ENCODE assay signal across 1 cellular context in the genomic region with DNA sequence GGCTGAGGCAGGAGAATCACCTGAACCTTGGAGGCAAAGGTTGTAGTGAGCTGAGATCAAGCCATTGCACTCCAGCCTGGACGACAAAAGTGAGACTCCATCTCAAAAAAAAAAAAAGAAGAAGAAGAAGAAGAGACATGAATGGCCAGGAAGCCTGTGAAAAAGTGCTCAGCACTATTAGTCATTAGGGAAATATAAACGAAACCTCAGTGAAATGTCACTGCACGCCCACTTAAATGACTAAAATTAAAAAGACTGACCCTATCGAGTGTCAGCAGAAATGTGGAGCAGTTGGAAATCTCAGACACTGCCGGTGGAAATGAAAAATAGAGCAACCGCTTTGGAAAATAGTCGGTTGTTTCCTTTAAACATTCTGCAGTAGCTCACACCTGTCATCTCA.
TF ChIP-seq lines count a peak whose summit lies in the region.

No MANE protein-coding gene starts in this region.

TF ChIP-seq in SK-N-SH, 30 proteins besides CTCF, POLR2A, EP300 and RAD21:
- no peak for TF ChIP-seq GABPA (IDR thresholded peaks at IDR 0.05; ENCODE audit: low read depth)
